Comparison of ENCODE assay signal across 9 cellular contexts in genomic region chr6:147651249-147652063, GRCh38.
A peak's percentile ranks its signal among the peaks of the same experiment; 100 is the strongest.
DNase-seq lines count a peak whose midpoint lies in the region; ATAC-seq and TF ChIP-seq lines count a peak whose summit lies in the region.
"Had no signal": no experiment of that assay in that cellular context is flagged by ENCODE, and none has a peak within 500 bp of the region (broad histone marks: within the 10 kb centered on the region; RNA-seq: fewer than 3 reads in every experiment).

No MANE protein-coding gene starts in this region.

- H3K27me3 Mint-ChIP-seq in activated T-helper 1 cell treated with anti-CD3 and anti-CD28 coated beads, Interleukin-12 subunit alpha, Interleukin-12 subunit beta, Interleukin-2, Interleukin-4 antibody, amounts not matched to agents 30 ng/mL and 10 ng/mL and 1 ng/mL, durations not matched to agents 14 hours and 24 hours and 36 hours (ENCODE audit: insufficient read depth), result peaks cover 3% of the 10 kb centered on the region

- H3K79me2 ChIP-seq in hepatocyte, result no peaks in the 10 kb centered on the region

- no peaks in the 10 kb centered on the region for H3K9me3 Mint-ChIP-seq in activated T-helper 1 cell treated with anti-CD3 and anti-CD28 coated beads, Interleukin-12 subunit alpha, Interleukin-12 subunit beta, Interleukin-2, Interleukin-4 antibody, amounts not matched to agents 30 ng/mL and 10 ng/mL and 1 ng/mL, durations not matched to agents 14 hours and 24 hours and 36 hours

- WGBS in hepatocyte (ENCODE audit: low lambda C conversion rate, missing lambda C conversion rate), result 76% methylated on average over 6 of the region's 6 CpGs

- no peak overlapping the region for H3K27ac Mint-ChIP-seq in activated T-helper 1 cell treated with anti-CD3 and anti-CD28 coated beads, Interleukin-12 subunit alpha, Interleukin-12 subunit beta, Interleukin-2, Interleukin-4 antibody, amounts not matched to agents 30 ng/mL and 10 ng/mL and 1 ng/mL, durations not matched to agents 14 hours and 24 hours and 36 hours

- H3K9me2 ChIP-seq in hepatocyte (replicated peaks; ENCODE audit: insufficient read depth), result no peaks in the 10 kb centered on the region

- H3K9me3 ChIP-seq in SJSA1 (replicated peaks) (no peaks in the 10 kb centered on the region), hepatocyte (ENCODE audit: low read depth) (no peaks in the 10 kb centered on the region)

- no peaks in the 10 kb centered on the region for H3K36me3 Mint-ChIP-seq in activated T-helper 1 cell treated with anti-CD3 and anti-CD28 coated beads, Interleukin-12 subunit alpha, Interleukin-12 subunit beta, Interleukin-2, Interleukin-4 antibody, amounts not matched to agents 30 ng/mL and 10 ng/mL and 1 ng/mL, durations not matched to agents 14 hours and 24 hours and 36 hours (ENCODE audit: low read depth)

- DNase-seq in EL (peak; percentile 26), SJSA1 (ENCODE audit: low read depth in 1 of 2, low spot score in 2 of 2) (peak; percentile 77 to 84), fibroblast of peridontal ligament (ENCODE audit: extremely low read depth) (peak; percentile 93), omental fat pad (ENCODE audit: low spot score) (no peak), hepatocyte (ENCODE audit: low spot score) (no peak)
- DNase-seq in activated CD4-positive, alpha-beta T cell treated with anti-CD3 and anti-CD28 coated beads, Interleukin-2, amount 50 U/mL, for 48 hours, result no peak
- DNase-seq in activated T-helper 1 cell treated with anti-CD3 and anti-CD28 coated beads, Interleukin-12 subunit alpha, Interleukin-12 subunit beta, Interleukin-2, Interleukin-4 antibody, amounts not matched to agents 30 ng/mL and 10 ng/mL and 1 ng/mL, durations not matched to agents 14 hours and 24 hours and 36 hours (ENCODE audit: low spot score), result no peak
- DNase-seq: activated CD4-positive, alpha-beta T cell treated with anti-CD3 and anti-CD28 coated beads for 1 hour had no signal

- H4K20me1 ChIP-seq in hepatocyte (ENCODE audit: insufficient read depth, poor library complexity, severe bottlenecking), result no peaks in the 10 kb centered on the region

- peak; percentile 83 for ATAC-seq in omental fat pad (ENCODE audit: low FRiP score)
- no peak for ATAC-seq in GM18868 (IDR thresholded peaks at IDR 0.05; ENCODE audit: unreplicated experiment)

- intact Hi-C loops in activated T-helper 1 cell treated with anti-CD3 and anti-CD28 coated beads, Interleukin-12 subunit alpha, Interleukin-12 subunit beta, Interleukin-2, Interleukin-4 antibody, amounts not matched to agents 30 ng/mL and 10 ng/mL and 1 ng/mL, durations not matched to agents 14 hours and 24 hours and 36 hours (cut with micrococcal nuclease), result no loop called here

- no peak overlapping the region for H3K4me3 Mint-ChIP-seq in activated T-helper 1 cell treated with anti-CD3 and anti-CD28 coated beads, Interleukin-12 subunit alpha, Interleukin-12 subunit beta, Interleukin-2, Interleukin-4 antibody, amounts not matched to agents 30 ng/mL and 10 ng/mL and 1 ng/mL, durations not matched to agents 14 hours and 24 hours and 36 hours

- H3K36me3 ChIP-seq in SJSA1, result no peaks in the 10 kb centered on the region
- no peaks in the 10 kb centered on the region for H3K36me3 ChIP-seq in hepatocyte (replicated peaks; ENCODE audit: insufficient read depth, low read depth)

- H3K27ac ChIP-seq in SJSA1, result peak overlapping the region; percentile 84
- H3K27ac ChIP-seq in hepatocyte, result no peak overlapping the region

- no peaks in the 10 kb centered on the region for H3K27me3 ChIP-seq in SJSA1 (replicated peaks)
- no peaks in the 10 kb centered on the region for H3K27me3 ChIP-seq in hepatocyte

- H3K4me2 ChIP-seq in hepatocyte, result no peak overlapping the region

- H3K4me1 ChIP-seq in SJSA1 (replicated peaks) (peaks cover 72% of the 10 kb centered on the region), hepatocyte (ENCODE audit: insufficient read depth) (no peaks in the 10 kb centered on the region)

- H3K4me3 ChIP-seq in SJSA1 (no peak overlapping the region), hepatocyte (no peak overlapping the region)

- no peak overlapping the region for H2AFZ ChIP-seq in hepatocyte

- H3K4me1 Mint-ChIP-seq in activated T-helper 1 cell treated with anti-CD3 and anti-CD28 coated beads, Interleukin-12 subunit alpha, Interleukin-12 subunit beta, Interleukin-2, Interleukin-4 antibody, amounts not matched to agents 30 ng/mL and 10 ng/mL and 1 ng/mL, durations not matched to agents 14 hours and 24 hours and 36 hours (ENCODE audit: low read depth), result no peaks in the 10 kb centered on the region

- TF ChIP-seq CTCF in omental fat pad (IDR thresholded peaks at IDR 0.05) (no peak), hepatocyte (IDR thresholded peaks at IDR 0.05; ENCODE audit: poor library complexity) (no peak)

Comparison
In these comparisons a context has a peak if more than half of its experiments do, and no peak if none do; other contexts are left out.
1. DNase-seq: peak in EL (single experiment), SJSA1 (2 of 2) and fibroblast of peridontal ligament (single experiment); none in omental fat pad (single experiment), activated CD4-positive, alpha-beta T cell treated with anti-CD3 and anti-CD28 coated beads, Interleukin-2, amount 50 U/mL, for 48 hours (0 of 2), activated T-helper 1 cell treated with anti-CD3 and anti-CD28 coated beads, Interleukin-12 subunit alpha, Interleukin-12 subunit beta, Interleukin-2, Interleukin-4 antibody, amounts not matched to agents 30 ng/mL and 10 ng/mL and 1 ng/mL, durations not matched to agents 14 hours and 24 hours and 36 hours (single experiment) and hepatocyte (single experiment).